In genomic region chr5:72871358-72872024, GRCh38 we compare ENCODE assay signal across 13 cellular contexts. TPM values are rescaled to one million over a fixed set of nuclear protein-coding genes. Genes with fewer than 3 reads are reported as not detected.
DNase-seq lines count a peak whose midpoint lies in the region; ATAC-seq, FAIRE-seq and TF ChIP-seq lines count a peak whose summit lies in the region.
"Had no signal": no experiment of that assay in that cellular context is flagged by ENCODE, and none has a peak within 500 bp of the region (broad histone marks: within the 10 kb centered on the region; RNA-seq: fewer than 3 reads in every experiment).

No MANE protein-coding gene starts in this region.

- POLR2A ChIA-PET in A673 (lab: Charles Lee; ENCODE audit: low non-redundant PET), result no interaction called here
- POLR2A ChIA-PET in HEK293 (lab: Yijun Ruan, JAX), result no interaction called here
- POLR2A ChIA-PET in HepG2 (lab: Yijun Ruan, JAX), result no interaction called here

- DNase-seq in A673 (ENCODE audit: low spot score) (peak; percentile 45), astrocyte of the hippocampus (ENCODE audit: low read depth, low spot score) (peak; percentile 15), HepG2 (ENCODE audit: low spot score) (no peak), NCI-H2107 treated with DMSO at 0.1 percent for 48 hours (lab: John Stamatoyannopoulos, UW; ENCODE audit: unreplicated experiment) (no peak), EL (no peak), amniotic stem cell (lab: John Stamatoyannopoulos, UW) (no peak)
- DNase-seq in stimulated activated naive CD4-positive, alpha-beta T cell (lab: John Stamatoyannopoulos, UW), result no peak
- DNase-seq: activated CD4-positive, alpha-beta T cell treated with anti-CD3 and anti-CD28 coated beads for 48 hours; C1 segment of cervical spinal cord; NCI-H526; small intestine had no signal

- no peaks in the 10 kb centered on the region for H3K79me2 ChIP-seq in HepG2 (ENCODE audit: insufficient read depth, low read length)

- BruUV-seq in A673 (replicated peaks; lab: Mats Ljungman, UMichigan), result no TSS peak
- TSS peak; percentile 8 for BruUV-seq in HepG2 (replicated peaks; lab: Mats Ljungman, UMichigan)

- no peak overlapping the region for H3K4me3 ChIP-seq in A673 (ENCODE audit: low read depth, low read length, poor library complexity, severe bottlenecking)
- H3K4me3 ChIP-seq in HEK293 (ENCODE audit: low read depth, low read length), result no peak overlapping the region
- H3K4me3 ChIP-seq in HepG2 (replicated peaks in 1 of 3; ENCODE audit: insufficient read depth in 1 of 3, low read depth in 2 of 3, low read length in 3 of 3), result no peak overlapping the region
- H3K4me3 ChIP-seq: SK-N-MC had no signal

- H3K27me3 ChIP-seq in A673 (replicated peaks; ENCODE audit: insufficient read depth, low read depth, low read length, poor library complexity) (no peaks in the 10 kb centered on the region), HepG2 (ENCODE audit: control insufficient read depth in 1 of 2, insufficient read depth in 2 of 2, low read length in 2 of 2) (no peaks in the 10 kb centered on the region)

- WGBS in HepG2 (ENCODE audit: low lambda C conversion rate), result 95% methylated on average over 1 of the region's 1 CpG

- H3K9ac ChIP-seq in HepG2 (ENCODE audit: insufficient read depth, low read depth, low read length), result no peak overlapping the region

- no peak overlapping the region for H3K4me2 ChIP-seq in HepG2 (ENCODE audit: low read depth, low read length)

- no peaks in the 10 kb centered on the region for H3K9me3 ChIP-seq in A673 (ENCODE audit: low read depth, low read length, poor library complexity, severe bottlenecking)
- H3K9me3 ChIP-seq in HEK293 (ENCODE audit: control insufficient read depth, insufficient read depth, low read depth, low read length), result no peaks in the 10 kb centered on the region
- H3K9me3 ChIP-seq in HepG2 (ENCODE audit: low read length), result no peaks in the 10 kb centered on the region

- peaks cover 2% of the 10 kb centered on the region; the same call in 1 of the 2 replicates for H4K20me1 ChIP-seq in HepG2 (ENCODE audit: insufficient read depth, low read length)

- TF ChIP-seq EP300 in HepG2 (IDR thresholded peaks at IDR 0.05; ENCODE audit: low read depth in 2 of 2, low read length in 2 of 2) (no peak), HepG2 (CRISPR knock-in tag; IDR thresholded peaks at IDR 0.05; ENCODE audit: borderline replicate concordance) (no peak)

- H3K27ac ChIP-seq in A673 (ENCODE audit: low read depth, low read length, poor library complexity, severe bottlenecking) (peak overlapping the region; percentile 4), HEK293 (ENCODE audit: extremely low read depth, low read depth, low read length) (no peak overlapping the region), HepG2 (ENCODE audit: extremely low read length, insufficient read depth, low read length) (no peak overlapping the region)
- H3K27ac ChIP-seq: SK-N-MC had no signal

- no peak for ATAC-seq in HepG2

- peaks cover 85% of the 10 kb centered on the region for H3K36me3 ChIP-seq in A673 (ENCODE audit: insufficient read depth, low read length, poor library complexity, severe bottlenecking)
- H3K36me3 ChIP-seq in HEK293 (ENCODE audit: control insufficient read depth in 2 of 2, insufficient read depth in 1 of 2, low read length in 2 of 2), result peaks cover 80 to 90% of the 10 kb centered on the region in 2 experiments
- peaks cover 11 to 77% of the 10 kb centered on the region in 2 experiments for H3K36me3 ChIP-seq in HepG2 (replicated peaks in 1 of 2; ENCODE audit: control insufficient read depth in 1 of 2, insufficient read depth in 2 of 2, low read length in 2 of 2)

- in situ Hi-C loops in HepG2 (cut with HindIII; ENCODE audit: extremely low pct_ligation_motif_present, low pct_unique_long_range_greater_than_20kb), result no loop called here

- no peak overlapping the region for H2AFZ ChIP-seq in HepG2 (ENCODE audit: low read length)

- TF ChIP-seq CTCF in A673 (conservative IDR thresholded peaks at IDR 0.05; ENCODE audit: low read depth, low read length) (no peak), HEK293 (tag by site-specific recombination; IDR thresholded peaks at IDR 0.05) (no peak), HepG2 (CRISPR knock-in tag; IDR thresholded peaks at IDR 0.05) (no peak)

- CTCF ChIA-PET in A673 (lab: Charles Lee) (no interaction called here), HEK293 (lab: Yijun Ruan, JAX) (interaction anchor here (0.5 kb wide), 1 partner anchor 344 kb away, joined by 3 read pairs; no protein-coding TSS in a partner anchor), HepG2 (lab: Yijun Ruan, JAX; ENCODE audit: low intra/inter-chr PET ratio, low total read pairs) (no interaction called here)

- no peak for FAIRE-seq in HepG2 (lab: Jason Lieb, UNC)
- FAIRE-seq: small intestine had no signal

- peaks cover 16% of the 10 kb centered on the region for H3K4me1 ChIP-seq in A673 (ENCODE audit: insufficient read depth, low read length, poor library complexity, severe bottlenecking)
- no peaks in the 10 kb centered on the region; the same call in 1 of the 2 replicates for H3K4me1 ChIP-seq in HEK293 (ENCODE audit: control insufficient read depth, insufficient read depth, low read length)
- H3K4me1 ChIP-seq in HepG2 (ENCODE audit: insufficient read depth, low read length), result no peaks in the 10 kb centered on the region

- no peak for TF ChIP-seq POLR2A in HepG2 (IDR thresholded peaks at IDR 0.05; ENCODE audit: insufficient read depth in 1 of 2, low read depth in 2 of 2, low read length in 2 of 2)

- TF ChIP-seq RAD21 in HepG2 (CRISPR knock-in tag; IDR thresholded peaks at IDR 0.05), result no peak

- intact Hi-C loops in A673 (cut with micrococcal nuclease; ENCODE audit: unreplicated experiment) (no loop called here), HepG2 (cut with micrococcal nuclease; ENCODE audit: unreplicated experiment) (no loop called here)

TF ChIP-seq in HEK293, 187 proteins besides CTCF, POLR2A, EP300 and RAD21:
- TF ChIP-seq PRDM6 (tag by site-specific recombination; IDR thresholded peaks at IDR 0.05) (peak; percentile 29; the same call in 1 of the 2 replicates), ZNF19 (tag by site-specific recombination; IDR thresholded peaks at IDR 0.05; ENCODE audit: low read depth) (no peak)

TF ChIP-seq in HepG2, 621 proteins besides CTCF, POLR2A, EP300 and RAD21 (continues in another document):
- TF ChIP-seq MATR3 (CRISPR knock-in tag; IDR thresholded peaks at IDR 0.05) (no peak), ZNF362 (CRISPR knock-in tag; IDR thresholded peaks at IDR 0.05; ENCODE audit: borderline replicate concordance) (no peak), TRIM22 (IDR thresholded peaks at IDR 0.05) (no peak), ZBTB1 (CRISPR knock-in tag; IDR thresholded peaks at IDR 0.05; ENCODE audit: borderline replicate concordance) (no peak), ZNF792 (CRISPR knock-in tag; IDR thresholded peaks at IDR 0.05) (no peak), ZNF225 (CRISPR knock-in tag; IDR thresholded peaks at IDR 0.05) (no peak), MAZ (IDR thresholded peaks at IDR 0.05; ENCODE audit: borderline replicate concordance, low read depth, low read length) (no peak), MAZ (CRISPR knock-in tag; IDR thresholded peaks at IDR 0.05; ENCODE audit: low read depth) (no peak)

RNA-seq across cellular contexts. Expression of gene TNPO1, which starts 55.0 kb away (rescaled TPM):
- total RNA-seq in A673 (2021) (175 and 201 TPM in 2 replicates), HepG2 (2016; rRNA removed; fragmentation: Illumina TruSeq; extraction: Trizol) (123 and 199 TPM in 2 replicates)
- total RNA-seq in HepG2 (2016; cell fraction: cytosol; rRNA removed; fragmentation: Illumina TruSeq; extraction: Trizol; ENCODE audit: low read depth), result 12.5 and 18.3 TPM in 2 replicates
- 120 and 193 TPM in 2 replicates for total RNA-seq in HepG2 (2016; cell fraction: insoluble cytoplasmic fraction; rRNA removed; fragmentation: Illumina TruSeq; extraction: Trizol)
- total RNA-seq in HepG2 (2016; cell fraction: membrane; rRNA removed; fragmentation: Illumina TruSeq; extraction: Trizol), result 36.3 and 37.6 TPM in 2 replicates
- 104 and 105 TPM in 2 replicates for total RNA-seq in HepG2 (2016; cell fraction: nucleus; rRNA removed; fragmentation: Illumina TruSeq; extraction: Trizol)
- 23.6 and 26.7 TPM in 2 replicates for polyA plus RNA-seq in HepG2 (2011; rRNA removed)
- polyA plus RNA-seq in HepG2 (2011; cell fraction: cytosol; rRNA removed), result 15.8 and 21.4 TPM in 2 replicates
- polyA plus RNA-seq in HepG2 (2011; cell fraction: nucleus; rRNA removed), result 15.7 and 22.1 TPM in 2 replicates
- polyA plus RNA-seq in HepG2 (2012), result 32.9 and 35.1 TPM in 2 replicates
- 4.2 and 4.5 TPM in 2 replicates for polyA plus RNA-seq in HepG2 (2016; cell fraction: cytosol; fragmentation: Illumina TruSeq; extraction: Trizol; ENCODE audit: low read depth)
- polyA plus RNA-seq in HepG2 (2016; cell fraction: insoluble cytoplasmic fraction; fragmentation: Illumina TruSeq; extraction: Trizol; ENCODE audit: low read depth), result 76.4 and 89.4 TPM in 2 replicates
- 11.3 and 11.6 TPM in 2 replicates for polyA plus RNA-seq in HepG2 (2016; cell fraction: membrane; fragmentation: Illumina TruSeq; extraction: Trizol; ENCODE audit: low read depth)
- 50.1 and 51.5 TPM in 2 replicates for polyA plus RNA-seq in HepG2 (2016; cell fraction: nucleus; fragmentation: Illumina TruSeq; extraction: Trizol; ENCODE audit: insufficient read depth, low read depth)
- 94.2 and 347 TPM in 2 replicates for polyA minus RNA-seq in HepG2 (2011; rRNA and poly(A)+ RNA removed; ENCODE audit: low replicate concordance)
- polyA minus RNA-seq in HepG2 (2011; cell fraction: cytosol; rRNA and poly(A)+ RNA removed), result 77.6 and 113 TPM in 2 replicates
- polyA minus RNA-seq in HepG2 (2011; cell fraction: nucleus; rRNA and poly(A)+ RNA removed), result 126 and 154 TPM in 2 replicates

Comparison
In these comparisons a context has a peak if more than half of its experiments do, and no peak if none do; other contexts are left out.
1. DNase-seq: peak in A673 (single experiment) and astrocyte of the hippocampus (single experiment); none in HepG2 (single experiment), NCI-H2107 treated with DMSO at 0.1 percent for 48 hours (single experiment), EL (single experiment), amniotic stem cell (single experiment) and stimulated activated naive CD4-positive, alpha-beta T cell (0 of 6).